Comparison of ENCODE assay signal across 8 cellular contexts in genomic region chr6:6918216-6918983, GRCh38.
A peak's percentile ranks its signal among the peaks of the same experiment; 100 is the strongest.
DNase-seq lines count a peak whose midpoint lies in the region; ATAC-seq and TF ChIP-seq lines count a peak whose summit lies in the region.

No MANE protein-coding gene starts in this region.

- H3K27me3 Mint-ChIP-seq in CD14-positive monocyte (ENCODE audit: low read depth in 3 of 3), result peaks cover 0 to 5% (median 0%) of the 10 kb centered on the region in 3 donors
- peaks cover 30% of the 10 kb centered on the region for H3K27me3 Mint-ChIP-seq in stimulated activated naive CD8-positive, alpha-beta T cell treated with anti-CD3 and anti-CD28 coated beads, Interleukin-15, amount 100 ng/mL, for 72 hours

- intact Hi-C loops in CD14-positive monocyte (cut with micrococcal nuclease), result no loop called here

- peak overlapping the region in 5 of 7 donors; percentile 22 to 66 (median 40) for H3K27ac Mint-ChIP-seq in CD14-positive monocyte
- no peak overlapping the region for H3K27ac Mint-ChIP-seq in stimulated activated naive CD8-positive, alpha-beta T cell treated with anti-CD3 and anti-CD28 coated beads, Interleukin-15, amount 100 ng/mL, for 72 hours

- peaks cover 0 to 3% (median 2%) of the 10 kb centered on the region in 7 donors for H3K9me3 Mint-ChIP-seq in CD14-positive monocyte
- H3K9me3 Mint-ChIP-seq in stimulated activated naive CD8-positive, alpha-beta T cell treated with anti-CD3 and anti-CD28 coated beads, Interleukin-15, amount 100 ng/mL, for 72 hours, result peaks cover 0 to 6% of the 10 kb centered on the region in 2 donors

- H3K36me3 Mint-ChIP-seq in CD14-positive monocyte, result no peaks in the 10 kb centered on the region

- H3K4me1 Mint-ChIP-seq in CD14-positive monocyte, result peaks cover 41% of the 10 kb centered on the region
- H3K4me1 Mint-ChIP-seq in stimulated activated naive CD8-positive, alpha-beta T cell treated with anti-CD3 and anti-CD28 coated beads, Interleukin-15, amount 100 ng/mL, for 72 hours, result peaks cover 46% of the 10 kb centered on the region

- ATAC-seq in GM19351 (IDR thresholded peaks at IDR 0.05; ENCODE audit: unreplicated experiment) (peak; percentile 94), HG03354 (IDR thresholded peaks at IDR 0.05; ENCODE audit: poor library complexity, severe bottlenecking, unreplicated experiment) (peak; percentile 88)
- ATAC-seq in activated CD4-positive, CD25-positive, alpha-beta regulatory T cell treated with anti-CD3 and anti-CD28 coated beads, Interleukin-2, amount 50 U/mL, for 24 hours, result peak; percentile 94 to 95
- ATAC-seq in stimulated activated naive CD8-positive, alpha-beta T cell treated with anti-CD3 and anti-CD28 coated beads, Interleukin-15, amount 100 ng/mL, for 72 hours, result peak; percentile 99

- H3K4me3 Mint-ChIP-seq in CD14-positive monocyte, result no peak overlapping the region
- no peak overlapping the region for H3K4me3 Mint-ChIP-seq in stimulated activated naive CD8-positive, alpha-beta T cell treated with anti-CD3 and anti-CD28 coated beads, Interleukin-15, amount 100 ng/mL, for 72 hours

- DNase-seq in CD14-positive monocyte (ENCODE audit: low spot score) (peak; percentile 79), fibroblast of peridontal ligament (ENCODE audit: extremely low read depth) (peak; percentile 11), NCI-H345 (lab: John Stamatoyannopoulos, UW) (no peak), NCI-H774 (lab: John Stamatoyannopoulos, UW) (no peak)
- DNase-seq in stimulated activated naive CD8-positive, alpha-beta T cell treated with anti-CD3 and anti-CD28 coated beads, Interleukin-15, amount 100 ng/mL, for 72 hours, result peak; percentile 82 to 88

- no peak for TF ChIP-seq CTCF in CD14-positive monocyte (IDR thresholded peaks at IDR 0.05)

Comparison
In these comparisons a context has a peak if more than half of its experiments do, and no peak if none do; other contexts are left out.
1. DNase-seq: peak in CD14-positive monocyte (single experiment), fibroblast of peridontal ligament (single experiment) and stimulated activated naive CD8-positive, alpha-beta T cell treated with anti-CD3 and anti-CD28 coated beads, Interleukin-15, amount 100 ng/mL, for 72 hours (2 of 2); none in NCI-H345 (single experiment) and NCI-H774 (single experiment).
2. H3K27ac Mint-ChIP-seq: peak in CD14-positive monocyte (5 of 7); none in stimulated activated naive CD8-positive, alpha-beta T cell treated with anti-CD3 and anti-CD28 coated beads, Interleukin-15, amount 100 ng/mL, for 72 hours (0 of 2).
3. Peak in every context shown above with its lines, with median percentiles within 50 percentile points of each other: ATAC-seq.